ENCODE assay signal across 37 cellular contexts in the genomic region with DNA sequence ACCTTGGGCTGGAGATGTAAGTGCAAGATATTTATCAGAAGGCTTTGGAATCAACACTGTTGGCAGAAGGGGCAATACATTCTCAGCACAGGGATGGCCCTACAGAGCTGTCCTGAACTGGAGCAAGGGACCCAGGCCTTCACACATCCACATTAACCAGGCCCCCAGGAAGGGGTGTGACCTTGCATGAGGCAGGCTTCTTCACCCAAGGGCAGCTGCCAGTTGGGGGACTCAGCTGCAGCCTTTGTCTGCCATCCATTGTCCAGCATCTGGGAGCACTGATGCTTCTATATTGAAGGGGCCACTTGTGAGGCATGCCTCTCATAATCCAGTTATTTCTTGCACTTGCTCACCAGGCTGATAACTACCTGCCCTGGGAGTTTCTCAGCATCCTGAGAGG. TPM values are rescaled to one million over a fixed set of nuclear protein-coding genes. Genes with fewer than 3 reads are reported as not detected.
"Had no signal": no experiment of that assay in that cellular context is flagged by ENCODE, and none has a peak within 500 bp of the region (broad histone marks: within the 10 kb centered on the region; RNA-seq: fewer than 3 reads in every experiment).

No MANE protein-coding gene starts in this region.

- DNase-seq: Karpas-422, Kasumi-1, MG63, MM.1S, MV-4-11, NCI-H1048, NCI-H1092, NCI-H1092 treated with DMSO at 0.1 percent for 48 hours, NCI-H1105, NCI-H1105 treated with DMSO at 0.1 percent for 48 hours, NCI-H1417, NCI-H1417 treated with DMSO at 0.1 percent for 48 hours, NCI-H1436, NCI-H1436 treated with DMSO at 0.1 percent for 48 hours, NCI-H146, NCI-H1694, NCI-H1694 treated with DMSO at 0.1 percent for 48 hours, NCI-H187, NCI-H187 treated with DMSO at 0.1 percent for 48 hours, NCI-H1930, NCI-H2029, NCI-H2029 treated with DMSO at 0.1 percent for 48 hours, NCI-H2081, NCI-H2081 treated with DMSO at 0.1 percent for 48 hours, NCI-H2107, NCI-H2171, NCI-H2171 treated with DMSO at 0.1 percent for 48 hours, NCI-H2227 treated with DMSO at 0.1 percent for 48 hours, NCI-H226, NCI-H345, NCI-H446, NCI-H446 treated with DMSO at 0.1 percent for 48 hours, NCI-H510A treated with DMSO at 0.1 percent for 48 hours, NCI-H524 had no signal

RNA-seq across cellular contexts. Expression of a gene that starts 38.3 kb away (rescaled TPM):
- total RNA-seq: LHCN-M2, M059J, NCI-H460 had no signal
